In the genomic region with DNA sequence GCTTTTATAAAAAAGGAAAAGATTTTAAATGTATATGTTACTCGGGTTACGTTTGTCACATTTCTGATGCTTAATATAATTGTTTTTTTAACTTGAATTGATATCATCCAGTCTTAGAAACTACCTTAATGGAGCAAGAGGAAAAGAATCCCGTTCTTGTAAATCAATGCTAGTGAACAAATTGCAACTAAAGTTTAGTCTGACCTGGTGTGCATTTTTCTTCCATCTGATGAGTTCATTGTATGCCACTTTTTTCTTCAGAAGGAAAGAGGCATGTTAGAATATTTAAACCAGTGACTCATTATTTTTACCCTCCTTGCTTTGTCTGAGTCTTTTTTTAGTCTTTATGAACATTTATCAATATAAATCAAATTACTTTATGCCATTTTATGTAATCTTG, we compare ENCODE assay signal across 8 cellular contexts.
DNase-seq lines count a peak whose midpoint lies in the region; ATAC-seq lines count a peak whose summit lies in the region.

No MANE protein-coding gene starts in this region.

- peak overlapping the region; percentile 94 to 98 for H3K27ac ChIP-seq in mucosa of rectum (ENCODE audit: low read depth in 2 of 2, low read length in 2 of 2)

- in situ Hi-C loops in ACHN (cut with HindIII; ENCODE audit: low pct_ligation_motif_present, low pct_unique_long_range_greater_than_20kb, low sequenced_read_pairs): no loop called here
- in situ Hi-C loops in KBM-7 (cut with MboI; ENCODE audit: low pct_unique_long_range_greater_than_20kb, low sequenced_read_pairs): no loop called here

- DNase-seq in ACHN (peak; percentile 45), KBM-7 (peak; percentile 33), COLO668 (lab: John Stamatoyannopoulos, UW; ENCODE audit: unreplicated experiment) (no peak), NCI-H510A (lab: John Stamatoyannopoulos, UW) (no peak), NCI-H2196 (lab: John Stamatoyannopoulos, UW; ENCODE audit: unreplicated experiment) (no peak)
- no peak for DNase-seq in central memory CD8-positive, alpha-beta T cell (ENCODE audit: low spot score in 2 of 2)

- H3K36me3 ChIP-seq in mucosa of rectum (ENCODE audit: control insufficient read depth in 2 of 2, insufficient read depth in 2 of 2, low read length in 2 of 2): no peaks in the 10 kb centered on the region

- H3K27me3 Mint-ChIP-seq in central memory CD8-positive, alpha-beta T cell: no peaks in the 10 kb centered on the region

- no peaks in the 10 kb centered on the region for H3K27me3 ChIP-seq in mucosa of rectum (ENCODE audit: control insufficient read depth in 2 of 2, insufficient read depth in 2 of 2, low read length in 2 of 2)

- no peaks in the 10 kb centered on the region for H3K9me3 Mint-ChIP-seq in central memory CD8-positive, alpha-beta T cell

- H3K36me3 Mint-ChIP-seq in central memory CD8-positive, alpha-beta T cell (ENCODE audit: insufficient read depth): peaks cover 1% of the 10 kb centered on the region

- H3K9me3 ChIP-seq in mucosa of rectum (ENCODE audit: control insufficient read depth in 2 of 2, low read length in 2 of 2): no peaks in the 10 kb centered on the region

- peak overlapping the region; percentile 10 for H3K4me3 Mint-ChIP-seq in central memory CD8-positive, alpha-beta T cell

- H3K4me1 ChIP-seq in mucosa of rectum (ENCODE audit: control insufficient read depth in 2 of 2, insufficient read depth in 2 of 2, low read length in 2 of 2): peaks cover 12 to 46% of the 10 kb centered on the region in 2 donors

- peaks cover 11% of the 10 kb centered on the region for H3K4me1 Mint-ChIP-seq in central memory CD8-positive, alpha-beta T cell

- ATAC-seq in central memory CD8-positive, alpha-beta T cell (replicated peaks; ENCODE audit: extremely low read depth, poor library complexity, severe bottlenecking): no peak
- no peak for ATAC-seq in HG02884 (IDR thresholded peaks at IDR 0.05; ENCODE audit: unreplicated experiment)

- H3K9ac ChIP-seq in mucosa of rectum (ENCODE audit: low read depth in 1 of 2, low read length in 2 of 2): peak overlapping the region; percentile 89 to 98

- no peak overlapping the region for H3K27ac Mint-ChIP-seq in central memory CD8-positive, alpha-beta T cell (ENCODE audit: low read depth)

- H3K4me3 ChIP-seq in mucosa of rectum (ENCODE audit: low read length in 2 of 2): peak overlapping the region; percentile 92 to 95

Comparison
In these comparisons a context has a peak if more than half of its experiments do, and no peak if none do; other contexts are left out.
1. DNase-seq: peak in ACHN (single experiment) and KBM-7 (single experiment); none in central memory CD8-positive, alpha-beta T cell (0 of 2), COLO668 (single experiment), NCI-H510A (single experiment) and NCI-H2196 (single experiment).